ENCODE assay signal across 8 cellular contexts in genomic region chr6:28838634-28839442, GRCh38.
DNase-seq lines count a peak whose midpoint lies in the region; ATAC-seq and TF ChIP-seq lines count a peak whose summit lies in the region.

No MANE protein-coding gene starts in this region.

- H3K27ac Mint-ChIP-seq in activated B cell treated with CpG ODN at 0.5 μM for 24 hours, result peak overlapping the region; percentile 89

- DNase-seq in A673 (ENCODE audit: low spot score), result peak; percentile 93
- DNase-seq in NCI-H345 (lab: John Stamatoyannopoulos, UW), result peak; percentile 69
- DNase-seq in activated B cell treated with CpG ODN at 0.5 μM for 24 hours, result peak; percentile 68
- peak; percentile 82 to 87 for DNase-seq in cardiac fibroblast (ENCODE audit: low read depth in 2 of 2)
- peak; percentile 86 for DNase-seq in iris pigment epithelial cell (ENCODE audit: low read depth)
- peak; percentile 39 for DNase-seq in smooth muscle cell of the brain vasculature (ENCODE audit: low read depth, low spot score)

- BruUV-seq in A673 (replicated peaks; lab: Mats Ljungman, UMichigan), result no TSS peak

- peaks cover 24% of the 10 kb centered on the region for H3K4me1 Mint-ChIP-seq in activated B cell treated with CpG ODN at 0.5 μM for 24 hours

- H3K4me3 ChIP-seq in A673 (ENCODE audit: low read depth, low read length, poor library complexity, severe bottlenecking) (peak overlapping the region; percentile 83), cardiac fibroblast (replicated peaks in 1 of 2; ENCODE audit: low read depth in 2 of 2, low read length in 2 of 2) (peak overlapping the region; percentile 61 to 62)

- H3K36me3 Mint-ChIP-seq in activated B cell treated with CpG ODN at 0.5 μM for 24 hours (ENCODE audit: low read depth), result peaks cover 8% of the 10 kb centered on the region

- H3K9me3 Mint-ChIP-seq in activated B cell treated with CpG ODN at 0.5 μM for 24 hours, result no peaks in the 10 kb centered on the region

- intact Hi-C loops in A673 (cut with micrococcal nuclease; ENCODE audit: unreplicated experiment) (loop anchor here (1.0 to 5.0 kb wide), 5 partner anchors 24 to 350 kb away; no protein-coding TSS in a partner anchor), activated B cell treated with CpG ODN at 0.5 μM for 24 hours (cut with micrococcal nuclease) (loop anchor here (1.0 to 5.0 kb wide), 9 partner anchors 24 to 1087 kb away; partner anchors contain the start of gene TRIM27)

- TF ChIP-seq CTCF in A673 (conservative IDR thresholded peaks at IDR 0.05; ENCODE audit: low read depth, low read length) (peak; percentile 84), activated B cell treated with CpG ODN at 0.5 μM for 24 hours (IDR thresholded peaks at IDR 0.05) (no peak), cardiac fibroblast (IDR thresholded peaks at IDR 0.05; ENCODE audit: low read depth, low read length) (peak; percentile 75)

- peaks cover 25% of the 10 kb centered on the region for H3K27me3 Mint-ChIP-seq in activated B cell treated with CpG ODN at 0.5 μM for 24 hours

- ATAC-seq in GM18858 (IDR thresholded peaks at IDR 0.05; ENCODE audit: unreplicated experiment) (peak; percentile 34), HG03159 (IDR thresholded peaks at IDR 0.05; ENCODE audit: unreplicated experiment) (peak; percentile 52), activated B cell treated with CpG ODN at 0.5 μM for 24 hours (ENCODE audit: low read depth) (peak; percentile 79)

- H3K9me3 ChIP-seq in A673 (ENCODE audit: low read depth, low read length, poor library complexity, severe bottlenecking), result no peaks in the 10 kb centered on the region

- H3K4me1 ChIP-seq in A673 (ENCODE audit: insufficient read depth, low read length, poor library complexity, severe bottlenecking), result no peaks in the 10 kb centered on the region

- peak overlapping the region; percentile 92 for H3K4me3 Mint-ChIP-seq in activated B cell treated with CpG ODN at 0.5 μM for 24 hours

- no peaks in the 10 kb centered on the region for H3K36me3 ChIP-seq in A673 (ENCODE audit: insufficient read depth, low read length, poor library complexity, severe bottlenecking)

- peak overlapping the region; percentile 79 for H3K27ac ChIP-seq in A673 (ENCODE audit: low read depth, low read length, poor library complexity, severe bottlenecking)

- POLR2A ChIA-PET in A673 (lab: Charles Lee; ENCODE audit: low non-redundant PET) (interaction anchor here (0.5 to 0.6 kb wide), 2 partner anchors 9 to 43 kb away, joined by 3 to 11 read pairs; no protein-coding TSS in a partner anchor), activated B cell treated with CpG ODN at 0.5 μM for 24 hours (lab: Charles Lee) (interaction anchor here (1.0 to 2.2 kb wide), 8 partner anchors 24 to 178 kb away, joined by 3 to 11 read pairs (median 4); partner anchors contain the start of gene TRIM27)

- no peaks in the 10 kb centered on the region for H3K27me3 ChIP-seq in A673 (replicated peaks; ENCODE audit: insufficient read depth, low read depth, low read length, poor library complexity)

- CTCF ChIA-PET in A673 (lab: Charles Lee) (interaction anchor here (2.7 kb wide), 1 partner anchor 178 kb away, joined by 9 read pairs; no protein-coding TSS in a partner anchor), activated B cell treated with CpG ODN at 0.5 μM for 24 hours (lab: Charles Lee) (interaction anchor here (1.0 to 4.5 kb wide), 14 partner anchors 13 to 844 kb away, joined by 3 to 78 read pairs (median 5); no protein-coding TSS in a partner anchor)

Comparison
In these comparisons a context has a peak if more than half of its experiments do, and no peak if none do; other contexts are left out.
1. Peak in every context shown above with its lines: DNase-seq, ATAC-seq, H3K4me3 ChIP-seq and H3K27ac ChIP-seq.
2. DNase-seq: peak in every context shown above with its lines; median percentile 93 in A673; 86 in iris pigment epithelial cell; 84 in cardiac fibroblast; 69 in NCI-H345; 68 in activated B cell treated with CpG ODN at 0.5 μM for 24 hours; 39 in smooth muscle cell of the brain vasculature.